ENCODE assay signal across 14 cellular contexts in genomic region chr5:72301557-72301956, GRCh38. TPM values are rescaled to one million over a fixed set of nuclear protein-coding genes. Genes with fewer than 3 reads are reported as not detected.
DNase-seq lines count a peak whose midpoint lies in the region; ATAC-seq lines count a peak whose summit lies in the region.
"Had no signal": no experiment of that assay in that cellular context is flagged by ENCODE, and none has a peak within 500 bp of the region (broad histone marks: within the 10 kb centered on the region; RNA-seq: fewer than 3 reads in every experiment).

No MANE protein-coding gene starts in this region.

- H3K4me1 Mint-ChIP-seq in naive B cell = peaks cover 52 to 68% (median 59%) of the 10 kb centered on the region in 3 donors
- H3K4me1 Mint-ChIP-seq in natural killer cell treated with Interleukin-12 subunit alpha and Interleukin-12 subunit beta and Interleukin-15 and Interleukin-18, amount 100 ng/mL, for 72 hours (ENCODE audit: low read depth in 2 of 2) = peaks cover 34 to 52% of the 10 kb centered on the region in 2 donors

- peak overlapping the region in 3 of 8 donors; percentile 2 to 21 (median 20) for H3K4me3 Mint-ChIP-seq in naive B cell
- no peak overlapping the region for H3K4me3 Mint-ChIP-seq in natural killer cell treated with Interleukin-12 subunit alpha and Interleukin-12 subunit beta and Interleukin-15 and Interleukin-18, amount 100 ng/mL, for 72 hours
- H3K4me3 Mint-ChIP-seq: activated naive CD8-positive, alpha-beta T cell; T-helper 2 cell treated with Interferon-gamma antibody and Interleukin-4, amounts not matched to agents 5 μg/mL and 100 μg/mL, for 36 hours had no signal

- H3K36me3 ChIP-seq in HAP-1 (replicated peaks) = peaks cover 3% of the 10 kb centered on the region; the same call in 1 of the 2 replicates

- peak; percentile 75 for ATAC-seq in GM18909 (IDR thresholded peaks at IDR 0.05; ENCODE audit: poor library complexity, unreplicated experiment)
- ATAC-seq in HG03558 (IDR thresholded peaks at IDR 0.05; ENCODE audit: extremely low read depth, unreplicated experiment) = peak; percentile 42
- peak; percentile 33 to 55 for ATAC-seq in naive B cell (ENCODE audit: low read depth in 2 of 2)
- no peak for ATAC-seq in natural killer cell treated with Interleukin-12 subunit alpha and Interleukin-12 subunit beta and Interleukin-15 and Interleukin-18, amount 100 ng/mL, for 72 hours

- in situ Hi-C loops in HAP-1 (cut with MboI; ENCODE audit: low sequenced_read_pairs) = loop anchor here (25.0 kb wide), 1 partner anchor 714 kb away; the partner anchor contains the start of gene MCCC2

- peaks cover 6 to 8% of the 10 kb centered on the region in 2 donors for H3K36me3 Mint-ChIP-seq in naive B cell
- H3K36me3 Mint-ChIP-seq in natural killer cell treated with Interleukin-12 subunit alpha and Interleukin-12 subunit beta and Interleukin-15 and Interleukin-18, amount 100 ng/mL, for 72 hours = peaks cover 4% of the 10 kb centered on the region

- H3K27me3 Mint-ChIP-seq in naive B cell = no peaks in the 10 kb centered on the region
- no peaks in the 10 kb centered on the region for H3K27me3 Mint-ChIP-seq in natural killer cell treated with Interleukin-12 subunit alpha and Interleukin-12 subunit beta and Interleukin-15 and Interleukin-18, amount 100 ng/mL, for 72 hours
- H3K27me3 Mint-ChIP-seq: activated naive CD8-positive, alpha-beta T cell had no signal

- H3K27me3 ChIP-seq in HAP-1 (ENCODE audit: low read depth) = no peaks in the 10 kb centered on the region
- H3K27me3 ChIP-seq: esophagus squamous epithelium had no signal

- H3K4me3 ChIP-seq in HAP-1 = no peak overlapping the region
- H3K4me3 ChIP-seq: esophagus squamous epithelium, lung had no signal

- DNase-seq in HAP-1 (ENCODE audit: low spot score in 2 of 2) = peak; percentile 43 to 44
- DNase-seq in naive B cell = no peak
- no peak for DNase-seq in NCI-H345 treated with DMSO at 0.1 percent for 48 hours (lab: John Stamatoyannopoulos, UW; ENCODE audit: unreplicated experiment)
- DNase-seq in hippocampal formation (lab: John Stamatoyannopoulos, UW) = no peak
- DNase-seq in NCI-H2227 (lab: John Stamatoyannopoulos, UW; ENCODE audit: unreplicated experiment) = no peak
- DNase-seq in natural killer cell treated with Interleukin-12 subunit alpha and Interleukin-12 subunit beta and Interleukin-15 and Interleukin-18, amount 100 ng/mL, for 72 hours (ENCODE audit: low spot score) = no peak
- DNase-seq: esophagus squamous epithelium; NCI-H1092; stimulated activated CD4-positive, alpha-beta T cell treated with anti-CD3 and anti-CD28 coated beads, Interleukin-1b, Interleukin-23, amount 100 ng/mL, for 48 hours had no signal

- peaks cover 0 to 6% (median 0%) of the 10 kb centered on the region in 7 donors for H3K9me3 Mint-ChIP-seq in naive B cell
- no peaks in the 10 kb centered on the region for H3K9me3 Mint-ChIP-seq in natural killer cell treated with Interleukin-12 subunit alpha and Interleukin-12 subunit beta and Interleukin-15 and Interleukin-18, amount 100 ng/mL, for 72 hours
- H3K9me3 Mint-ChIP-seq: T-helper 2 cell treated with Interferon-gamma antibody and Interleukin-4, amounts not matched to agents 5 μg/mL and 100 μg/mL, for 36 hours had no signal

- peak overlapping the region in 4 of 6 donors; percentile 43 to 97 (median 82) for H3K27ac Mint-ChIP-seq in naive B cell
- H3K27ac Mint-ChIP-seq in natural killer cell treated with Interleukin-12 subunit alpha and Interleukin-12 subunit beta and Interleukin-15 and Interleukin-18, amount 100 ng/mL, for 72 hours = no peak overlapping the region
- H3K27ac Mint-ChIP-seq: activated naive CD8-positive, alpha-beta T cell; T-helper 2 cell treated with Interferon-gamma antibody and Interleukin-4, amounts not matched to agents 5 μg/mL and 100 μg/mL, for 36 hours had no signal

- H3K4me1 ChIP-seq in HAP-1 = peaks cover 50% of the 10 kb centered on the region

- no peaks in the 10 kb centered on the region for H3K9me3 ChIP-seq in HAP-1
- H3K9me3 ChIP-seq: esophagus squamous epithelium had no signal

RNA-seq across cellular contexts. Expression of gene MRPS27, which starts 18.5 kb away (rescaled TPM):
- 10 to 100 TPM; 35.4 to 45.2 (median 40.3) TPM for polyA plus RNA-seq in naive B cell (ENCODE audit: low read depth in 6 of 6)
- 10 to 100 TPM; 43.1 to 61.0 TPM for total RNA-seq in natural killer cell treated with Interleukin-12 subunit alpha and Interleukin-12 subunit beta and Interleukin-15 and Interleukin-18, amount 100 ng/mL, for 72 hours

RNA-seq across cellular contexts. Expression of gene PTCD2, which starts 18.6 kb away (rescaled TPM):
- 1 to 10 TPM in 5 of 6 donors, under 1 TPM in 1; 0.11 to 5.8 (median 4.6) TPM for polyA plus RNA-seq in naive B cell (ENCODE audit: low read depth in 6 of 6)
- 10 to 100 TPM in 1 of 2 donors, 1 to 10 TPM in 1; 8.0 to 11.3 TPM for total RNA-seq in natural killer cell treated with Interleukin-12 subunit alpha and Interleukin-12 subunit beta and Interleukin-15 and Interleukin-18, amount 100 ng/mL, for 72 hours

Comparison
In these comparisons a context has a peak if more than half of its experiments do, and no peak if none do; other contexts are left out.
1. ATAC-seq: peak in GM18909 (single experiment), HG03558 (single experiment) and naive B cell (2 of 2); none in natural killer cell treated with Interleukin-12 subunit alpha and Interleukin-12 subunit beta and Interleukin-15 and Interleukin-18, amount 100 ng/mL, for 72 hours (0 of 2).
2. DNase-seq: peak in HAP-1 (2 of 2); none in naive B cell (single experiment), NCI-H345 treated with DMSO at 0.1 percent for 48 hours (single experiment), hippocampal formation (0 of 2), NCI-H2227 (single experiment) and natural killer cell treated with Interleukin-12 subunit alpha and Interleukin-12 subunit beta and Interleukin-15 and Interleukin-18, amount 100 ng/mL, for 72 hours (single experiment).
3. H3K27ac Mint-ChIP-seq: peak in naive B cell (4 of 6); none in natural killer cell treated with Interleukin-12 subunit alpha and Interleukin-12 subunit beta and Interleukin-15 and Interleukin-18, amount 100 ng/mL, for 72 hours (0 of 2).